ENCODE assay signal across 1 cellular context in the genomic region with DNA sequence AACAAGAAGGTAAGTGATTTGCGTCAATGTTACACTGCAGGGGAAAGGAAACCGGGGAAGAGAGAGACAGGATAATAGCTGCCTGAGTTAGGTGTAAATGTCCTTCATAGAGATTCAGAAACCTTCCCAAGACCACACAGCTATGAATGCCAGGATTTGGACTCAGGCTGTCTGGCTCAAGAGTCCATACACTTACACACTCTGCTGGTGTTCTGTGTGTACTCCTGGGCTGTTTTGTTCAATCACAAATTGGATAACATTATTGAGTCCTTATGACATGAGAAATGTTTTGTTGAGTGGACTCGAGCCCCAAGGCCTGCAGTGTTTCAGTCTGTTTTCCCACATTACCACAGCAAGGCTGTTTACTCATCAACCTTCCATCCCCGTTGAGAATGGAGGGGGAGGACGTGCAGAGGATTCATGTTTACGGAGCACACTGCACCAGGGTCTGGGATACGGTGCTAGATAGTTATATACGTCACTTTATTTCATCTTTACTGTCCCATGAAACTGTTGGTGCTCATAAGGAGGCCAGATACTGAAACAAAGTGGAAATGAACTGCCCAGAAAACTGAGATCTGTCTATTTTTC.
A peak's percentile ranks its signal among the peaks of the same experiment; 100 is the strongest.
TF ChIP-seq lines count a peak whose summit lies in the region.

No MANE protein-coding gene starts in this region.

TF ChIP-seq in liver, 16 proteins besides CTCF, POLR2A, EP300 and RAD21 (continued from another document):
- TF ChIP-seq FOXA2 (IDR thresholded peaks at IDR 0.05) (peak; percentile 81), HNF4A (conservative IDR thresholded peaks at IDR 0.05) (peak; percentile 43), SP1 (IDR thresholded peaks at IDR 0.05) (no peak), NR2F2 (IDR thresholded peaks at IDR 0.05) (no peak), HNF4G (IDR thresholded peaks at IDR 0.05) (no peak), RXRA (IDR thresholded peaks at IDR 0.05) (peak in 1 of 2 donors; percentile 38)
- TF ChIP-seq, protein P1, sequence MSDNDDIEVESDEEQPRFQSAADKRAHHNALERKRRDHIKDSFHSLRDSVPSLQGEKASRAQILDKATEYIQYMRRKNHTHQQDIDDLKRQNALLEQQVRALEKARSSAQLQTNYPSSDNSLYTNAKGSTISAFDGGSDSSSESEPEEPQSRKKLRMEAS (IDR thresholded peaks at IDR 0.05), result no peak
